In genomic region chr7:44852590-44852989, GRCh38 we compare ENCODE assay signal across 18 cellular contexts. TPM values are rescaled to one million over a fixed set of nuclear protein-coding genes. Genes with fewer than 3 reads are reported as not detected.
DNase-seq lines count a peak whose midpoint lies in the region; ATAC-seq, FAIRE-seq and TF ChIP-seq lines count a peak whose summit lies in the region.
"Had no signal": no experiment of that assay in that cellular context is flagged by ENCODE, and none has a peak within 500 bp of the region (broad histone marks: within the 10 kb centered on the region; RNA-seq: fewer than 3 reads in every experiment).

No MANE protein-coding gene starts in this region.

- peaks cover 3% of the 10 kb centered on the region for H3K9me3 Mint-ChIP-seq in glutamatergic neuron (ENCODE audit: unreplicated experiment)
- H3K9me3 Mint-ChIP-seq: CD14-positive monocyte; CD8-positive, alpha-beta T cell; GM23338 had no signal

- ATAC-seq in HCT116 (no peak), K562 (no peak)
- ATAC-seq: CD8-positive, alpha-beta T cell; GM23338 had no signal

- no peak overlapping the region for H3K27ac Mint-ChIP-seq in glutamatergic neuron (ENCODE audit: unreplicated experiment)
- H3K27ac Mint-ChIP-seq: CD14-positive monocyte; CD8-positive, alpha-beta T cell; GM23338 had no signal

- H3K9me3 ChIP-seq in HCT116 (ENCODE audit: control insufficient read depth in 1 of 2, insufficient read depth in 1 of 2, low read depth in 1 of 2, low read length in 2 of 2) (no peaks in the 10 kb centered on the region), K562 (replicated peaks; ENCODE audit: control insufficient read depth, insufficient read depth, low read depth, low read length) (no peaks in the 10 kb centered on the region)
- H3K9me3 ChIP-seq: BLaER1 had no signal

- peaks cover under 1% of the 10 kb centered on the region; the same call in 1 of the 2 replicates for H3K79me2 ChIP-seq in HCT116 (ENCODE audit: insufficient read depth, low read length)
- H3K79me2 ChIP-seq in K562 (ENCODE audit: control insufficient read depth, insufficient read depth, low read length): peaks cover 15% of the 10 kb centered on the region

- H4K20me1 ChIP-seq in HCT116 (ENCODE audit: insufficient read depth) (no peaks in the 10 kb centered on the region), K562 (replicated peaks; ENCODE audit: control insufficient read depth, insufficient read depth, low read length) (0 out of 2 replicates have a peak, but pooled peaks cover under 1% of the 10 kb centered on the region)

- no peak for TF ChIP-seq CTCF in HCT116 (IDR thresholded peaks at IDR 0.05 in 2 of 3, conservative IDR thresholded peaks at IDR 0.05 in 1 of 3; ENCODE audit: borderline replicate concordance in 1 of 3, insufficient read depth in 1 of 3, low read depth in 2 of 3, low read length in 2 of 3)
- no peak for TF ChIP-seq CTCF in NB4 (IDR thresholded peaks at IDR 0.05; ENCODE audit: low read depth, low read length)
- TF ChIP-seq CTCF in K562 (IDR thresholded peaks at IDR 0.05 in 2 of 3, conservative IDR thresholded peaks at IDR 0.05 in 1 of 3; ENCODE audit: insufficient read depth in 2 of 3, low read depth in 1 of 3, low read length in 3 of 3): no peak
- TF ChIP-seq CTCF in glutamatergic neuron (IDR thresholded peaks at IDR 0.05; ENCODE audit: partially characterized antibody, unreplicated experiment): no peak

- RAD21 ChIA-PET in HCT116 (lab: Charles Lee; ENCODE audit: low non-redundant PET in 1 of 2, low total read pairs in 2 of 2, uncharacterized antibody in 2 of 2, unreplicated experiment in 2 of 2): no interaction called here

- H3K4me1 ChIP-seq in HCT116 (ENCODE audit: control insufficient read depth in 1 of 2, insufficient read depth in 2 of 2, low read length in 2 of 2) (peaks cover 3 to 35% of the 10 kb centered on the region in 2 experiments; a peak in 2 of 4 replicates), K562 (replicated peaks in 1 of 2; ENCODE audit: control insufficient read depth in 2 of 2, insufficient read depth in 2 of 2, low read length in 2 of 2) (peaks cover 7 to 14% of the 10 kb centered on the region in 2 experiments; a peak in 3 of 5 replicates)

- H3K4me3 ChIP-seq in HCT116 (replicated peaks in 1 of 2; ENCODE audit: low read depth in 1 of 2, low read length in 2 of 2): no peak overlapping the region
- H3K4me3 ChIP-seq in NB4 (ENCODE audit: low read depth, low read length): no peak overlapping the region
- no peak overlapping the region for H3K4me3 ChIP-seq in K562
- H3K4me3 ChIP-seq: BLaER1, GM23338 had no signal

- H3K9me2 ChIP-seq in HCT116 (ENCODE audit: insufficient read depth): no peaks in the 10 kb centered on the region

- intact Hi-C loops in HCT116 (cut with micrococcal nuclease) (no loop called here), K562 (cut with micrococcal nuclease) (loop anchor here (10.0 kb wide), 1 partner anchor 282 kb away; no protein-coding TSS in a partner anchor)

- CTCF ChIA-PET in HCT116 (lab: Charles Lee) (no interaction called here), K562 (lab: Yijun Ruan, JAX; ENCODE audit: low intra/inter-chr PET ratio) (no interaction called here)

- TF ChIP-seq POLR2A in HCT116 (IDR thresholded peaks at IDR 0.05; ENCODE audit: borderline replicate concordance, extremely low read depth, insufficient read depth, insufficient read length) (no peak), NB4 (IDR thresholded peaks at IDR 0.05; ENCODE audit: extremely low read depth, insufficient read length) (no peak), K562 (conservative IDR thresholded peaks at IDR 0.05) (no peak)

- H3K27ac ChIP-seq in HCT116 (ENCODE audit: low read depth, low read length) (no peak overlapping the region), K562 (ENCODE audit: extremely low read depth, low read depth, low read length) (no peak overlapping the region)
- H3K27ac ChIP-seq: BLaER1 had no signal

- H3K36me3 ChIP-seq in HCT116 (ENCODE audit: control insufficient read depth in 1 of 2, insufficient read depth in 2 of 2, low read length in 2 of 2) (no peaks in the 10 kb centered on the region), K562 (ENCODE audit: control insufficient read depth, insufficient read depth, low read length) (peaks cover 5% of the 10 kb centered on the region; the same call in 2 of the 3 replicates)
- H3K36me3 ChIP-seq: BLaER1 had no signal

- POLR2A ChIA-PET in HCT116 (lab: Charles Lee): no interaction called here
- POLR2A ChIA-PET in K562 (lab: Yijun Ruan, JAX): interaction anchor here (1.0 to 2.2 kb wide), 3 partner anchors 28 to 133 kb away, joined by 3 to 8 read pairs (median 3); no protein-coding TSS in a partner anchor

- in situ Hi-C loops in K562 (cut with MboI): no loop called here

- TF ChIP-seq RAD21 in HCT116 (IDR thresholded peaks at IDR 0.05; ENCODE audit: low read depth) (no peak), K562 (CRISPR knock-in tag; conservative IDR thresholded peaks at IDR 0.05 in 1 of 2, IDR thresholded peaks at IDR 0.05 in 1 of 2) (no peak)

- H2AFZ ChIP-seq in HCT116 (ENCODE audit: low read depth, low read length, poor library complexity, severe bottlenecking): no peak overlapping the region
- no peak overlapping the region for H2AFZ ChIP-seq in K562 (ENCODE audit: low read depth, low read length)
- H2AFZ ChIP-seq: GM23338 had no signal

- H3K36me3 Mint-ChIP-seq in glutamatergic neuron (ENCODE audit: unreplicated experiment): no peaks in the 10 kb centered on the region
- H3K36me3 Mint-ChIP-seq: CD14-positive monocyte had no signal

- no peaks in the 10 kb centered on the region for H3K9me1 ChIP-seq in K562 (ENCODE audit: control insufficient read depth, insufficient read depth, low read length)

- peaks cover 3% of the 10 kb centered on the region for H3K27me3 Mint-ChIP-seq in glutamatergic neuron (ENCODE audit: unreplicated experiment)

- DNase-seq in NOMO-1 treated with DMSO at 0.1 percent for 48 hours (lab: John Stamatoyannopoulos, UW; ENCODE audit: unreplicated experiment): peak; percentile 25
- DNase-seq in NOMO-1 treated with dmso at 0.1 percent for 144 hours (lab: John Stamatoyannopoulos, UW; ENCODE audit: unreplicated experiment): no peak
- DNase-seq in HCT116 (ENCODE audit: low read depth, low spot score): no peak
- DNase-seq in NB4 (ENCODE audit: low read depth): peak; percentile 25
- no peak for DNase-seq in K562 (ENCODE audit: extremely low read depth in 1 of 4, low spot score in 3 of 4)
- DNase-seq in glutamatergic neuron: no peak
- no peak for DNase-seq in activated T-cell treated with anti-CD3 and anti-CD28 coated beads for 4 hours
- DNase-seq: 8988T; Calu3; CD8-positive, alpha-beta T cell; DMS79 treated with DMSO at 0.1 percent for 48 hours; GF-D8; HCEC 1CT had no signal

- H3K4me2 ChIP-seq in HCT116 (ENCODE audit: low read length) (peak overlapping the region; percentile 19), K562 (ENCODE audit: insufficient read depth, low read length) (no peak overlapping the region)
- H3K4me2 ChIP-seq: BLaER1, GM23338 had no signal

- H3K4me1 Mint-ChIP-seq in glutamatergic neuron (ENCODE audit: low read depth, unreplicated experiment): no peaks in the 10 kb centered on the region

- H3K9ac ChIP-seq in HCT116 (ENCODE audit: low read length) (no peak overlapping the region), K562 (ENCODE audit: insufficient read depth in 1 of 2, low read depth in 2 of 2, low read length in 2 of 2) (no peak overlapping the region)
- H3K9ac ChIP-seq: BLaER1 had no signal

- 65% methylated on average over 3 of the region's 3 CpGs for WGBS in K562 (ENCODE audit: insufficient coverage, low coverage, missing lambda C conversion rate)

- no peak for TF ChIP-seq EP300 in K562 (IDR thresholded peaks at IDR 0.05; ENCODE audit: low read length)

- no peak overlapping the region for H3K4me3 Mint-ChIP-seq in glutamatergic neuron (ENCODE audit: unreplicated experiment)
- H3K4me3 Mint-ChIP-seq: CD14-positive monocyte; CD8-positive, alpha-beta T cell; GM23338 had no signal

- H3K27me3 ChIP-seq in HCT116 (ENCODE audit: insufficient read depth, low read length) (no peaks in the 10 kb centered on the region), K562 (ENCODE audit: control insufficient read depth in 2 of 2, insufficient read depth in 2 of 2, low read length in 2 of 2) (no peaks in the 10 kb centered on the region)
- H3K27me3 ChIP-seq: BLaER1 had no signal

- no peak for FAIRE-seq in K562 (lab: Jason Lieb, UNC)
- FAIRE-seq: H54, HTR-8/SVneo had no signal

- BruUV-seq in HCT116 (replicated peaks; lab: Mats Ljungman, UMichigan): no TSS peak
- no TSS peak for BruUV-seq in K562 (replicated peaks; lab: Mats Ljungman, UMichigan)

RNA-seq across cellular contexts. Expression of gene H2AZ2, which starts 4.7 kb away (rescaled TPM):
- total RNA-seq in HCT116 (2021; ENCODE audit: unreplicated experiment) (226 TPM), K562 (2014; rRNA removed) (380 and 497 TPM in 2 replicates), K562 (2014; rRNA removed; fragmentation: Illumina TruSeq; extraction: Trizol) (286 and 296 TPM in 2 replicates), K562 (2015; rRNA removed; fragmentation: Illumina TruSeq; extraction: Trizol) (217 and 219 TPM in 2 replicates), K562 (2021) (273 and 286 TPM in 2 replicates), glutamatergic neuron (ENCODE audit: unreplicated experiment) (180 TPM)
- polyA plus RNA-seq in HCT116 (2012): 228 and 244 TPM in 2 replicates
- total RNA-seq in K562 (2011; cell fraction: chromatin; rRNA removed; ENCODE audit: low replicate concordance): 52.2 and 119 TPM in 2 replicates
- total RNA-seq in K562 (2011; cell fraction: nucleolus; rRNA removed): 49.0 and 52.7 TPM in 2 replicates
- 81.8 and 141 TPM in 2 replicates for total RNA-seq in K562 (2011; cell fraction: nucleoplasm; rRNA removed)
- polyA plus RNA-seq in K562 (2011; rRNA removed) (276 and 382 TPM in 2 replicates), K562 (2014; fragmentation: Illumina TruSeq; extraction: Trizol) (213 and 246 TPM in 2 replicates), K562 (2014; fragmentation: Nextera tagmentation; extraction: Ambion mirVana) (100 to 1,000 TPM; 105 to 118 TPM), K562 (2014; rRNA removed) (295 and 305 TPM in 2 replicates)
- 254 and 312 TPM in 2 replicates for polyA plus RNA-seq in K562 (2011; cell fraction: cytosol; rRNA removed)
- polyA plus RNA-seq in K562 (2011; cell fraction: nucleus; rRNA removed): 75.0 and 103 TPM in 2 replicates
- polyA plus RNA-seq in K562 (2012): 262 and 408 TPM in 2 replicates
- polyA minus RNA-seq in K562 (2011; rRNA and poly(A)+ RNA removed): 211 and 268 TPM in 2 replicates
- polyA minus RNA-seq in K562 (2011; cell fraction: cytosol; rRNA and poly(A)+ RNA removed): 75.6 and 99.9 TPM in 2 replicates
- polyA minus RNA-seq in K562 (2011; cell fraction: nucleus; rRNA and poly(A)+ RNA removed): 17.5 and 34.1 TPM in 2 replicates

RNA-seq across cellular contexts. Expression of gene PURB, which starts 32.7 kb away (rescaled TPM):
- total RNA-seq in HCT116 (2021; ENCODE audit: unreplicated experiment) (13.2 TPM), K562 (2014; rRNA removed) (5.6 and 6.2 TPM in 2 replicates), K562 (2014; rRNA removed; fragmentation: Illumina TruSeq; extraction: Trizol) (13.5 and 14.8 TPM in 2 replicates), K562 (2015; rRNA removed; fragmentation: Illumina TruSeq; extraction: Trizol) (10.6 and 11.2 TPM in 2 replicates), K562 (2021) (12.7 and 13.1 TPM in 2 replicates), glutamatergic neuron (ENCODE audit: unreplicated experiment) (11.4 TPM)
- polyA plus RNA-seq in HCT116 (2012): 2.5 and 3.2 TPM in 2 replicates
- 13.1 and 32.6 TPM in 2 replicates for total RNA-seq in K562 (2011; cell fraction: chromatin; rRNA removed; ENCODE audit: low replicate concordance)
- 11.2 and 12.5 TPM in 2 replicates for total RNA-seq in K562 (2011; cell fraction: nucleolus; rRNA removed)
- 20.3 and 27.3 TPM in 2 replicates for total RNA-seq in K562 (2011; cell fraction: nucleoplasm; rRNA removed)
- polyA plus RNA-seq in K562 (2011; rRNA removed) (7.3 and 8.3 TPM in 2 replicates), K562 (2014; fragmentation: Illumina TruSeq; extraction: Trizol) (12.8 and 14.1 TPM in 2 replicates), K562 (2014; fragmentation: Nextera tagmentation; extraction: Ambion mirVana) (1 to 10 TPM; 1.6 TPM), K562 (2014; rRNA removed) (8.8 and 9.8 TPM in 2 replicates)
- 1.8 and 4.2 TPM in 2 replicates for polyA plus RNA-seq in K562 (2011; cell fraction: cytosol; rRNA removed)
- 6.5 and 7.7 TPM in 2 replicates for polyA plus RNA-seq in K562 (2011; cell fraction: nucleus; rRNA removed)
- polyA plus RNA-seq in K562 (2012): 9.8 and 11.3 TPM in 2 replicates
- 6.8 and 7.8 TPM in 2 replicates for polyA minus RNA-seq in K562 (2011; rRNA and poly(A)+ RNA removed)
- polyA minus RNA-seq in K562 (2011; cell fraction: cytosol; rRNA and poly(A)+ RNA removed): 5.3 and 6.5 TPM in 2 replicates
- polyA minus RNA-seq in K562 (2011; cell fraction: nucleus; rRNA and poly(A)+ RNA removed): 5.9 and 10.9 TPM in 2 replicates

RNA-seq across cellular contexts. Expression of gene PPIA, which starts 56.1 kb away (rescaled TPM):
- total RNA-seq in HCT116 (2021; ENCODE audit: unreplicated experiment) (2,836 TPM), K562 (2014; rRNA removed) (2,805 and 3,364 TPM in 2 replicates), K562 (2014; rRNA removed; fragmentation: Illumina TruSeq; extraction: Trizol) (4,631 and 4,826 TPM in 2 replicates), K562 (2015; rRNA removed; fragmentation: Illumina TruSeq; extraction: Trizol) (3,943 and 3,973 TPM in 2 replicates), K562 (2021) (2,583 and 2,768 TPM in 2 replicates), glutamatergic neuron (ENCODE audit: unreplicated experiment) (1,460 TPM)
- polyA plus RNA-seq in HCT116 (2012): 2,295 and 3,307 TPM in 2 replicates
- 453 and 475 TPM in 2 replicates for total RNA-seq in K562 (2011; cell fraction: chromatin; rRNA removed; ENCODE audit: low replicate concordance)
- 439 and 464 TPM in 2 replicates for total RNA-seq in K562 (2011; cell fraction: nucleolus; rRNA removed)
- 630 and 762 TPM in 2 replicates for total RNA-seq in K562 (2011; cell fraction: nucleoplasm; rRNA removed)
- polyA plus RNA-seq in K562 (2011; rRNA removed) (5,196 and 6,697 TPM in 2 replicates), K562 (2014; fragmentation: Illumina TruSeq; extraction: Trizol) (7,504 and 8,032 TPM in 2 replicates), K562 (2014; fragmentation: Nextera tagmentation; extraction: Ambion mirVana) (1,000 to 10,000 TPM; 2,984 to 3,298 TPM), K562 (2014; rRNA removed) (6,267 and 7,127 TPM in 2 replicates)
- 4,310 and 6,172 TPM in 2 replicates for polyA plus RNA-seq in K562 (2011; cell fraction: cytosol; rRNA removed)
- polyA plus RNA-seq in K562 (2011; cell fraction: nucleus; rRNA removed): 1,280 and 2,340 TPM in 2 replicates
- polyA plus RNA-seq in K562 (2012): 2,534 and 3,220 TPM in 2 replicates
- 2,540 and 2,827 TPM in 2 replicates for polyA minus RNA-seq in K562 (2011; rRNA and poly(A)+ RNA removed)
- 724 and 768 TPM in 2 replicates for polyA minus RNA-seq in K562 (2011; cell fraction: cytosol; rRNA and poly(A)+ RNA removed)
- 135 and 291 TPM in 2 replicates for polyA minus RNA-seq in K562 (2011; cell fraction: nucleus; rRNA and poly(A)+ RNA removed)

Comparison
In these comparisons a context has a peak if more than half of its experiments do, and no peak if none do; other contexts are left out.
1. DNase-seq: peak in NOMO-1 treated with DMSO at 0.1 percent for 48 hours (single experiment) and NB4 (single experiment); none in NOMO-1 treated with dmso at 0.1 percent for 144 hours (single experiment), HCT116 (single experiment), K562 (0 of 4), glutamatergic neuron (single experiment) and activated T-cell treated with anti-CD3 and anti-CD28 coated beads for 4 hours (single experiment).